ENCODE assay signal across 8 cellular contexts in the genomic region with DNA sequence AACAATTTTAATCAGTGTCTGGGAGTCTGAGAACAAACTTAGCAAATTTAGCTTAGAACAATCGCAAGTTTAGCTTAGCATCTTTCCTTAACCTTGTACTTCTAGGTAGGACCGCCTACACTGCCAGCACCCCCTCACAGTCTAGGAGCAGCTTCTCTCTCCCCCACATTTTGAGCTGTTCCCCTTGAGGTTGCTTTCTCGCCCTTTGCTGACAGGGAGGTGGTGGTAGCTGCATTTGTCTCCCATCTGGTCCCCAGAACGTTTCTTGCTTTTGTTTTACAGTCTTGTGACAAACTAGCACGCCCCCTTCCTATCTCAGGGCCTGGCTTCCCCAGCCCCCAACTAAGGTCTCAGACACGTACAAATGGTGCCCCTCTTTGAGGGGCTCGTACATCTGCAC. TPM values are rescaled to one million over a fixed set of nuclear protein-coding genes. Genes with fewer than 3 reads are reported as not detected.
A peak's percentile ranks its signal among the peaks of the same experiment; 100 is the strongest.
DNase-seq lines count a peak whose midpoint lies in the region; ATAC-seq and TF ChIP-seq lines count a peak whose summit lies in the region.

No MANE protein-coding gene starts in this region.

- no TSS peak for BruUV-seq in PC-3 (replicated peaks; lab: Mats Ljungman, UMichigan)

- H3K36me3 ChIP-seq in BLaER1 (peaks cover 29% of the 10 kb centered on the region), esophagus (ENCODE audit: control insufficient read depth in 2 of 2, insufficient read depth in 2 of 2, low read length in 1 of 2) (no peaks in the 10 kb centered on the region), PC-3 (ENCODE audit: low read depth, low read length) (no peaks in the 10 kb centered on the region)

- H3K27me3 Mint-ChIP-seq in HFFc6 (ENCODE audit: insufficient read depth): peaks cover 5% of the 10 kb centered on the region; the same call in 1 of the 2 replicates

- no peaks in the 10 kb centered on the region for H3K79me2 ChIP-seq in PC-3 (ENCODE audit: low read length)

- TF ChIP-seq CTCF in HFFc6 (IDR thresholded peaks at IDR 0.05): no peak
- TF ChIP-seq CTCF in PC-3 (conservative IDR thresholded peaks at IDR 0.05; ENCODE audit: low read depth, low read length): no peak

- no peaks in the 10 kb centered on the region for H3K9me3 Mint-ChIP-seq in HFFc6

- H3K9ac ChIP-seq in BLaER1 (peak overlapping the region; percentile 35; the same call in 1 of the 2 replicates), PC-3 (ENCODE audit: low read length) (no peak overlapping the region)

- CTCF ChIA-PET in PC-3 (lab: Charles Lee): no interaction called here

- no peaks in the 10 kb centered on the region for H3K27me3 ChIP-seq in BLaER1
- no peaks in the 10 kb centered on the region for H3K27me3 ChIP-seq in esophagus (ENCODE audit: control insufficient read depth in 1 of 2, insufficient read depth in 2 of 2, low read length in 2 of 2)
- no peaks in the 10 kb centered on the region for H3K27me3 ChIP-seq in PC-3 (ENCODE audit: low read length)

- DNase-seq in HFFc6: no peak
- peak in 6 of 10 donors; percentile 14 to 85 (median 48) for DNase-seq in posterior cingulate gyrus
- DNase-seq in PC-3: no peak
- no peak for DNase-seq in NCI-H187 treated with DMSO at 0.1 percent for 48 hours (lab: John Stamatoyannopoulos, UW)
- DNase-seq in germinal center (ENCODE audit: low spot score): no peak

- 60 to 72% methylated on average over 7 of the region's 7 CpGs for WGBS in esophagus, 2 donors

- intact Hi-C loops in posterior cingulate gyrus (cut with DNase I) (no loop called here), PC-3 (cut with micrococcal nuclease) (no loop called here)

- H3K36me3 Mint-ChIP-seq in HFFc6 (ENCODE audit: low read depth): peaks cover 7% of the 10 kb centered on the region

- H3K9me3 ChIP-seq in BLaER1 (peaks cover 7% of the 10 kb centered on the region), esophagus (ENCODE audit: control insufficient read depth in 2 of 2, insufficient read depth in 1 of 2, low read depth in 1 of 2, low read length in 1 of 2) (no peaks in the 10 kb centered on the region), PC-3 (ENCODE audit: low read length) (no peaks in the 10 kb centered on the region)

- peak overlapping the region; percentile 31 for H3K4me2 ChIP-seq in BLaER1
- H3K4me2 ChIP-seq in PC-3 (ENCODE audit: low read length): no peak overlapping the region

- no peak overlapping the region for H2AFZ ChIP-seq in PC-3 (ENCODE audit: low read length)

- no peak overlapping the region for H3K4me3 ChIP-seq in BLaER1
- H3K4me3 ChIP-seq in esophagus (ENCODE audit: low read depth in 1 of 2, low read length in 2 of 2): no peak overlapping the region
- no peak overlapping the region for H3K4me3 ChIP-seq in PC-3 (ENCODE audit: low read length)

- no peaks in the 10 kb centered on the region for H3F3A ChIP-seq in PC-3 (ENCODE audit: low read length, unreplicated experiment)

- POLR2A ChIA-PET in PC-3 (lab: Charles Lee; ENCODE audit: unreplicated experiment): interaction anchor here (0.5 kb wide), 1 partner anchor 231 kb away, joined by 12 read pairs; no protein-coding TSS in a partner anchor

- peaks cover 38% of the 10 kb centered on the region for H3K4me1 ChIP-seq in BLaER1
- peaks cover 2 to 3% of the 10 kb centered on the region in 2 donors for H3K4me1 ChIP-seq in esophagus (ENCODE audit: control insufficient read depth in 2 of 2, insufficient read depth in 2 of 2, low read length in 1 of 2)
- H3K4me1 ChIP-seq in PC-3 (ENCODE audit: insufficient read depth, low read length): no peaks in the 10 kb centered on the region

- H3K4me3 Mint-ChIP-seq in HFFc6: peak overlapping the region; percentile 65

- no peaks in the 10 kb centered on the region for H3K9me2 ChIP-seq in PC-3 (replicated peaks; ENCODE audit: low read length)

- peak overlapping the region; percentile 31; the same call in 1 of the 2 replicates for H3K27ac ChIP-seq in BLaER1
- H3K27ac ChIP-seq in esophagus (ENCODE audit: low read depth in 2 of 2, low read length in 1 of 2): peak overlapping the region; percentile 19 to 73
- H3K27ac ChIP-seq in PC-3 (ENCODE audit: low read length): no peak overlapping the region

- H4K20me1 ChIP-seq in BLaER1 (peaks cover 28% of the 10 kb centered on the region), PC-3 (ENCODE audit: low read length) (no peaks in the 10 kb centered on the region)

- ATAC-seq in GM19395 (IDR thresholded peaks at IDR 0.05; ENCODE audit: unreplicated experiment) (no peak), PC-3 (no peak)

- peak overlapping the region; percentile 95 for H3K27ac Mint-ChIP-seq in HFFc6

- peaks cover 87% of the 10 kb centered on the region for H3K4me1 Mint-ChIP-seq in HFFc6 (ENCODE audit: low read depth)

RNA-seq across cellular contexts. Expression of a gene that starts 27.4 kb away (rescaled TPM):
- total RNA-seq in HFFc6 (2021; fragmentation: NEBNext Ultra II Directional; extraction: Animal tissue kit (Norgen Biotek cat#: 25700)): 10 to 100 TPM; 21.5 to 24.3 (median 23.5) TPM
- 1 to 10 TPM; 5.0 to 7.1 TPM for polyA plus RNA-seq in esophagus
- 12.4 and 18.8 TPM in 2 replicates for total RNA-seq in PC-3 (2014; rRNA removed)

Comparison
In these comparisons a context has a peak if more than half of its experiments do, and no peak if none do; other contexts are left out.
1. DNase-seq: peak in posterior cingulate gyrus (6 of 10); none in HFFc6 (single experiment), PC-3 (single experiment), NCI-H187 treated with DMSO at 0.1 percent for 48 hours (single experiment) and germinal center (single experiment).